Comparison of ENCODE assay signal across 3 cellular contexts in the genomic region with DNA sequence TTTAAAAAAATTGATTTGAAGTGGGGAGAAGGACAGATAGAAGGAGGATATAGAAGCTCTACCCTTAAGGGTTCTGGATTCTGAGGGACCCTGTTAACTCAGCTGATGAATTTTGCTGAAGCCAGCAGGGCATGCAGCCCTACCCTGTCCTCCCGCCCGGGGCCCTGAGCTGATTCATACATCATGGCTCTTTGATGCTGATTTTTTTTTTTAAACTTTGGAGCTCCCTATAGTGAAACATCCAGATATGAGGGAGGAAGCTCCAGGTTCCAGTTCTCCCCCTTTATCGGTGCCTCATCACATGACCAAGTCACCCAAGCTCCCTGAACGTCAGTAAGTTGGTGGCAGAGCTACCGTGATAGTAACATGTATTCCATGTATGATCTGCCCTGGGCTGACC.
TF ChIP-seq lines count a peak whose summit lies in the region.

No MANE protein-coding gene starts in this region.

TF ChIP-seq in IMR-90, 13 proteins besides CTCF, POLR2A, EP300 and RAD21:
- TF ChIP-seq RFX5 (IDR thresholded peaks at IDR 0.05; ENCODE audit: low read depth, low read length): no peak
- TF ChIP-seq NFE2L2 (IDR thresholded peaks at IDR 0.05; ENCODE audit: low read depth, low read length): no peak
- no peak for TF ChIP-seq MAZ (IDR thresholded peaks at IDR 0.05; ENCODE audit: borderline replicate concordance, low read depth, low read length)
- no peak for TF ChIP-seq FOS (IDR thresholded peaks at IDR 0.05; ENCODE audit: low read depth, low read length)
- TF ChIP-seq, protein P1, sequence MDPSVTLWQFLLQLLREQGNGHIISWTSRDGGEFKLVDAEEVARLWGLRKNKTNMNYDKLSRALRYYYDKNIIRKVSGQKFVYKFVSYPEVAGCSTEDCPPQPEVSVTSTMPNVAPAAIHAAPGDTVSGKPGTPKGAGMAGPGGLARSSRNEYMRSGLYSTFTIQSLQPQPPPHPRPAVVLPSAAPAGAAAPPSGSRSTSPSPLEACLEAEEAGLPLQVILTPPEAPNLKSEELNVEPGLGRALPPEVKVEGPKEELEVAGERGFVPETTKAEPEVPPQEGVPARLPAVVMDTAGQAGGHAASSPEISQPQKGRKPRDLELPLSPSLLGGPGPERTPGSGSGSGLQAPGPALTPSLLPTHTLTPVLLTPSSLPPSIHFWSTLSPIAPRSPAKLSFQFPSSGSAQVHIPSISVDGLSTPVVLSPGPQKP (IDR thresholded peaks at IDR 0.05; ENCODE audit: borderline replicate concordance, low read depth, low read length): no peak
- no peak for TF ChIP-seq MXI1 (IDR thresholded peaks at IDR 0.05; ENCODE audit: borderline replicate concordance, low read depth, low read length)
- TF ChIP-seq SMC3 (IDR thresholded peaks at IDR 0.05; ENCODE audit: low read depth, low read length): 0 out of 2 replicates have a peak, but pooled peaks have one; percentile 8
- no peak for TF ChIP-seq BHLHE40 (IDR thresholded peaks at IDR 0.05; ENCODE audit: low read depth, low read length)
- TF ChIP-seq MAFK (IDR thresholded peaks at IDR 0.05; ENCODE audit: low read depth, low read length): peak; percentile 48; the same call in 1 of the 2 replicates
- TF ChIP-seq CEBPB (IDR thresholded peaks at IDR 0.05; ENCODE audit: low read depth, low read length): no peak
- TF ChIP-seq, protein P2, sequence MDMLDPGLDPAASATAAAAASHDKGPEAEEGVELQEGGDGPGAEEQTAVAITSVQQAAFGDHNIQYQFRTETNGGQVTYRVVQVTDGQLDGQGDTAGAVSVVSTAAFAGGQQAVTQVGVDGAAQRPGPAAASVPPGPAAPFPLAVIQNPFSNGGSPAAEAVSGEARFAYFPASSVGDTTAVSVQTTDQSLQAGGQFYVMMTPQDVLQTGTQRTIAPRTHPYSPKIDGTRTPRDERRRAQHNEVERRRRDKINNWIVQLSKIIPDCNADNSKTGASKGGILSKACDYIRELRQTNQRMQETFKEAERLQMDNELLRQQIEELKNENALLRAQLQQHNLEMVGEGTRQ (IDR thresholded peaks at IDR 0.05; ENCODE audit: low read depth, low read length): peak; percentile 81
- no peak for TF ChIP-seq RCOR1 (IDR thresholded peaks at IDR 0.05; ENCODE audit: insufficient replicate concordance, low read length)
- no peak for TF ChIP-seq CHD1 (IDR thresholded peaks at IDR 0.05; ENCODE audit: low read depth, low read length)

TF ChIP-seq in GM12878, 131 proteins besides CTCF, POLR2A, EP300 and RAD21:
- TF ChIP-seq, protein P3, sequence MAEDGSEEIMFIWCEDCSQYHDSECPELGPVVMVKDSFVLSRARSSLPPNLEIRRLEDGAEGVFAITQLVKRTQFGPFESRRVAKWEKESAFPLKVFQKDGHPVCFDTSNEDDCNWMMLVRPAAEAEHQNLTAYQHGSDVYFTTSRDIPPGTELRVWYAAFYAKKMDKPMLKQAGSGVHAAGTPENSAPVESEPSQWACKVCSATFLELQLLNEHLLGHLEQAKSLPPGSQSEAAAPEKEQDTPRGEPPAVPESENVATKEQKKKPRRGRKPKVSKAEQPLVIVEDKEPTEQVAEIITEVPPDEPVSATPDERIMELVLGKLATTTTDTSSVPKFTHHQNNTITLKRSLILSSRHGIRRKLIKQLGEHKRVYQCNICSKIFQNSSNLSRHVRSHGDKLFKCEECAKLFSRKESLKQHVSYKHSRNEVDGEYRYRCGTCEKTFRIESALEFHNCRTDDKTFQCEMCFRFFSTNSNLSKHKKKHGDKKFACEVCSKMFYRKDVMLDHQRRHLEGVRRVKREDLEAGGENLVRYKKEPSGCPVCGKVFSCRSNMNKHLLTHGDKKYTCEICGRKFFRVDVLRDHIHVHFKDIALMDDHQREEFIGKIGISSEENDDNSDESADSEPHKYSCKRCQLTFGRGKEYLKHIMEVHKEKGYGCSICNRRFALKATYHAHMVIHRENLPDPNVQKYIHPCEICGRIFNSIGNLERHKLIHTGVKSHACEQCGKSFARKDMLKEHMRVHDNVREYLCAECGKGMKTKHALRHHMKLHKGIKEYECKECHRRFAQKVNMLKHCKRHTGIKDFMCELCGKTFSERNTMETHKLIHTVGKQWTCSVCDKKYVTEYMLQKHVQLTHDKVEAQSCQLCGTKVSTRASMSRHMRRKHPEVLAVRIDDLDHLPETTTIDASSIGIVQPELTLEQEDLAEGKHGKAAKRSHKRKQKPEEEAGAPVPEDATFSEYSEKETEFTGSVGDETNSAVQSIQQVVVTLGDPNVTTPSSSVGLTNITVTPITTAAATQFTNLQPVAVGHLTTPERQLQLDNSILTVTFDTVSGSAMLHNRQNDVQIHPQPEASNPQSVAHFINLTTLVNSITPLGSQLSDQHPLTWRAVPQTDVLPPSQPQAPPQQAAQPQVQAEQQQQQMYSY (CRISPR knock-in tag; IDR thresholded peaks at IDR 0.05): no peak
- TF ChIP-seq RBBP5 (conservative IDR thresholded peaks at IDR 0.05): no peak
- TF ChIP-seq ZBED1 (IDR thresholded peaks at IDR 0.05; ENCODE audit: borderline replicate concordance): no peak
- TF ChIP-seq SMC3 (IDR thresholded peaks at IDR 0.05; ENCODE audit: borderline replicate concordance, low read length): no peak
- no peak for TF ChIP-seq GATAD2B (conservative IDR thresholded peaks at IDR 0.05; ENCODE audit: low read depth)
- no peak for TF ChIP-seq IKZF1 (conservative IDR thresholded peaks at IDR 0.05)
- TF ChIP-seq, protein P4, sequence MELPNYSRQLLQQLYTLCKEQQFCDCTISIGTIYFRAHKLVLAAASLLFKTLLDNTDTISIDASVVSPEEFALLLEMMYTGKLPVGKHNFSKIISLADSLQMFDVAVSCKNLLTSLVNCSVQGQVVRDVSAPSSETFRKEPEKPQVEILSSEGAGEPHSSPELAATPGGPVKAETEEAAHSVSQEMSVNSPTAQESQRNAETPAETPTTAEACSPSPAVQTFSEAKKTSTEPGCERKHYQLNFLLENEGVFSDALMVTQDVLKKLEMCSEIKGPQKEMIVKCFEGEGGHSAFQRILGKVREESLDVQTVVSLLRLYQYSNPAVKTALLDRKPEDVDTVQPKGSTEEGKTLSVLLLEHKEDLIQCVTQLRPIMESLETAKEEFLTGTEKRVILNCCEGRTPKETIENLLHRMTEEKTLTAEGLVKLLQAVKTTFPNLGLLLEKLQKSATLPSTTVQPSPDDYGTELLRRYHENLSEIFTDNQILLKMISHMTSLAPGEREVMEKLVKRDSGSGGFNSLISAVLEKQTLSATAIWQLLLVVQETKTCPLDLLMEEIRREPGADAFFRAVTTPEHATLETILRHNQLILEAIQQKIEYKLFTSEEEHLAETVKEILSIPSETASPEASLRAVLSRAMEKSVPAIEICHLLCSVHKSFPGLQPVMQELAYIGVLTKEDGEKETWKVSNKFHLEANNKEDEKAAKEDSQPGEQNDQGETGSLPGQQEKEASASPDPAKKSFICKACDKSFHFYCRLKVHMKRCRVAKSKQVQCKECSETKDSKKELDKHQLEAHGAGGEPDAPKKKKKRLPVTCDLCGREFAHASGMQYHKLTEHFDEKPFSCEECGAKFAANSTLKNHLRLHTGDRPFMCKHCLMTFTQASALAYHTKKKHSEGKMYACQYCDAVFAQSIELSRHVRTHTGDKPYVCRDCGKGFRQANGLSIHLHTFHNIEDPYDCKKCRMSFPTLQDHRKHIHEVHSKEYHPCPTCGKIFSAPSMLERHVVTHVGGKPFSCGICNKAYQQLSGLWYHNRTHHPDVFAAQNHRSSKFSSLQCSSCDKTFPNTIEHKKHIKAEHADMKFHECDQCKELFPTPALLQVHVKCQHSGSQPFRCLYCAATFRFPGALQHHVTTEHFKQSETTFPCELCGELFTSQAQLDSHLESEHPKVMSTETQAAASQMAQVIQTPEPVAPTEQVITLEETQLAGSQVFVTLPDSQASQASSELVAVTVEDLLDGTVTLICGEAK (IDR thresholded peaks at IDR 0.05; ENCODE audit: borderline replicate concordance): no peak
- TF ChIP-seq POU2F2 (IDR thresholded peaks at IDR 0.05; ENCODE audit: borderline replicate concordance, low read depth, low read length): no peak

TF ChIP-seq in HEK293T, 16 proteins besides CTCF, POLR2A, EP300 and RAD21:
- no peak for TF ChIP-seq FOXK2 (IDR thresholded peaks at IDR 0.05)
- TF ChIP-seq LEF1 (IDR thresholded peaks at IDR 0.05; ENCODE audit: borderline replicate concordance): no peak
- TF ChIP-seq CTBP1 (IDR thresholded peaks at IDR 0.05; ENCODE audit: borderline replicate concordance): no peak
- no peak for TF ChIP-seq ARNT (IDR thresholded peaks at IDR 0.05)
- TF ChIP-seq, protein P5, sequence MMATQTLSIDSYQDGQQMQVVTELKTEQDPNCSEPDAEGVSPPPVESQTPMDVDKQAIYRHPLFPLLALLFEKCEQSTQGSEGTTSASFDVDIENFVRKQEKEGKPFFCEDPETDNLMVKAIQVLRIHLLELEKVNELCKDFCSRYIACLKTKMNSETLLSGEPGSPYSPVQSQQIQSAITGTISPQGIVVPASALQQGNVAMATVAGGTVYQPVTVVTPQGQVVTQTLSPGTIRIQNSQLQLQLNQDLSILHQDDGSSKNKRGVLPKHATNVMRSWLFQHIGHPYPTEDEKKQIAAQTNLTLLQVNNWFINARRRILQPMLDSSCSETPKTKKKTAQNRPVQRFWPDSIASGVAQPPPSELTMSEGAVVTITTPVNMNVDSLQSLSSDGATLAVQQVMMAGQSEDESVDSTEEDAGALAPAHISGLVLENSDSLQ (IDR thresholded peaks at IDR 0.05): no peak
- no peak for TF ChIP-seq HDGF (IDR thresholded peaks at IDR 0.05; ENCODE audit: borderline replicate concordance)
- no peak for TF ChIP-seq FOXA1 (IDR thresholded peaks at IDR 0.05)
- no peak for TF ChIP-seq NFRKB (IDR thresholded peaks at IDR 0.05)
- no peak for TF ChIP-seq TARDBP (IDR thresholded peaks at IDR 0.05)
- no peak for TF ChIP-seq BHLHE40 (IDR thresholded peaks at IDR 0.05; ENCODE audit: borderline replicate concordance)
- no peak for TF ChIP-seq SP1 (IDR thresholded peaks at IDR 0.05)
- TF ChIP-seq L3MBTL2 (conservative IDR thresholded peaks at IDR 0.05): no peak
- no peak for TF ChIP-seq SUZ12 (IDR thresholded peaks at IDR 0.05)
- TF ChIP-seq ELF4 (IDR thresholded peaks at IDR 0.05): no peak
- TF ChIP-seq ZNF384 (IDR thresholded peaks at IDR 0.05): no peak
- no peak for TF ChIP-seq FOXM1 (IDR thresholded peaks at IDR 0.05; ENCODE audit: borderline replicate concordance)
